In the genomic region with DNA sequence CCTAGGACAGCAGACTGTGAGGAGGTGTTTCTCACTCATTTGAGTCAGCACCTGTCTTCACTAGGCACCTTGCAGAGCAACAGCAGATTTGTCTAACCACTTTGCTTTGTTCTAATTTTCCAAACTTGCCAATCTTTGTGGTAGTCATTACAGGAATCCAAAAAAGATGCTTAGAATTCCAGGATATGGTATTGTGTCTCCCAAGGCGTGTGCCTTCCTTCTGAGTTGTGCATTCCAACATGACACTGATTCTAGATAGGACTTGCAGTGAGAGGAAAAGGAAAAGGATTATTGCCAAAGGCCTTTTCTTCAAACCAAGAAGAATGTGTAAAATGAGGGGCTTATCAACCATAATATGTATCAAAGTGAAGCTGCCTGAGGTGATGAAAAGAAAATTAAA, we compare ENCODE assay signal across 24 cellular contexts.
DNase-seq lines count a peak whose midpoint lies in the region; ATAC-seq, FAIRE-seq and TF ChIP-seq lines count a peak whose summit lies in the region.
"Had no signal": no experiment of that assay in that cellular context is flagged by ENCODE, and none has a peak within 500 bp of the region (broad histone marks: within the 10 kb centered on the region; RNA-seq: fewer than 3 reads in every experiment).

No MANE protein-coding gene starts in this region.

- H3K18ac ChIP-seq in IMR-90 (ENCODE audit: low read depth, low read length) (no peak overlapping the region), mesenchymal stem cell (ENCODE audit: low read depth in 1 of 2, low read length in 2 of 2) (no peak overlapping the region)

- H3K4ac ChIP-seq in IMR-90 (ENCODE audit: low read depth, low read length) (no peak overlapping the region), mesenchymal stem cell (ENCODE audit: low read depth in 1 of 2, low read length in 2 of 2) (no peak overlapping the region)

- H2AK5ac ChIP-seq in IMR-90 (ENCODE audit: low read depth, low read length) (no peak overlapping the region), mesenchymal stem cell (ENCODE audit: low read length, severe bottlenecking) (no peak overlapping the region)

- peak overlapping the region; percentile 56 for H2BK20ac ChIP-seq in IMR-90 (ENCODE audit: low read depth, low read length)

- no peak overlapping the region for H4K5ac ChIP-seq in IMR-90 (ENCODE audit: low read depth, low read length)

- no peaks in the 10 kb centered on the region for H4K20me1 ChIP-seq in IMR-90 (ENCODE audit: insufficient read depth, low read length)

- H3K56ac ChIP-seq in IMR-90 (ENCODE audit: extremely low read depth, insufficient read depth, low read length): no peak overlapping the region

- H3K9ac ChIP-seq in IMR-90 (ENCODE audit: low read depth, low read length) (no peak overlapping the region), mesenchymal stem cell (ENCODE audit: low read length) (no peak overlapping the region)
- H3K9ac ChIP-seq: parathyroid adenoma had no signal

- H3K27me3 ChIP-seq in IMR-90 (ENCODE audit: control insufficient read depth, insufficient read depth, low read length) (no peaks in the 10 kb centered on the region), bronchial epithelial cell (ENCODE audit: control insufficient read depth, insufficient read depth, low read length) (no peaks in the 10 kb centered on the region), mesenchymal stem cell (ENCODE audit: control insufficient read depth in 1 of 2, insufficient read depth in 1 of 2, low read length in 2 of 2) (no peaks in the 10 kb centered on the region), uterus (no peaks in the 10 kb centered on the region)
- H3K27me3 ChIP-seq: esophagus squamous epithelium, transverse colon had no signal

- no peak overlapping the region; the same call in 1 of the 2 replicates for H3K23ac ChIP-seq in IMR-90 (ENCODE audit: low read depth, low read length)
- no peak overlapping the region for H3K23ac ChIP-seq in mesenchymal stem cell (ENCODE audit: low read length in 2 of 2)

- H3K27ac ChIP-seq in IMR-90 (ENCODE audit: insufficient read depth, low read length) (no peak overlapping the region), mesenchymal stem cell (ENCODE audit: low read length, poor library complexity, severe bottlenecking) (peak overlapping the region; percentile 68), uterus (no peak overlapping the region)
- H3K27ac ChIP-seq: A549, esophagus squamous epithelium, parathyroid adenoma, transverse colon had no signal

- peak; percentile 49 for DNase-seq in A172 (ENCODE audit: low spot score)
- peak; percentile 15 for DNase-seq in IMR-90
- DNase-seq in bronchial epithelial cell (ENCODE audit: low read depth): peak; percentile 83
- no peak for DNase-seq in mesenchymal stem cell
- DNase-seq in NCI-H2081 (lab: John Stamatoyannopoulos, UW): no peak
- DNase-seq in medulla oblongata (ENCODE audit: extremely low spot score): no peak
- no peak for DNase-seq in uterus
- DNase-seq: activated B cell treated with CpG ODN at 0.5 μM for 24 hours; amygdala; CD4-positive, alpha-beta T cell; esophagus squamous epithelium; H7; NCI-H1694 treated with DMSO at 0.1 percent for 48 hours; NCI-H446 treated with DMSO at 0.1 percent for 48 hours; SHP77 treated with DMSO at 0.1 percent for 48 hours; small intestine; stimulated activated naive B cell treated with anti-CD40 and anti-IgM and Interleukin-4, amounts not matched to agents 10 μg/mL and 1 μg/mL and 100 μg/mL, for 72 hours; T-helper 17 cell; transverse colon had no signal

- H2BK120ac ChIP-seq in IMR-90 (ENCODE audit: low read depth, low read length) (no peak overlapping the region), mesenchymal stem cell (ENCODE audit: low read depth, low read length) (no peak overlapping the region)

- H4K91ac ChIP-seq in IMR-90 (ENCODE audit: insufficient read depth, low read depth, low read length): no peak overlapping the region
- no peak overlapping the region for H4K91ac ChIP-seq in mesenchymal stem cell (ENCODE audit: low read length)

- no peak for TF ChIP-seq POLR2A in IMR-90 (IDR thresholded peaks at IDR 0.05; ENCODE audit: low read depth, low read length)
- no peak for TF ChIP-seq POLR2A in uterus (IDR thresholded peaks at IDR 0.05)

- H3K4me3 ChIP-seq in IMR-90 (ENCODE audit: insufficient read depth, low read depth, low read length): no peak overlapping the region
- no peak overlapping the region for H3K4me3 ChIP-seq in bronchial epithelial cell (ENCODE audit: low read depth, low read length)
- no peak overlapping the region for H3K4me3 ChIP-seq in mesenchymal stem cell (ENCODE audit: insufficient read depth in 1 of 2, low read depth in 1 of 2, low read length in 2 of 2)
- no peak overlapping the region for H3K4me3 ChIP-seq in uterus
- H3K4me3 ChIP-seq: A549, esophagus squamous epithelium, GM12878, transverse colon had no signal

- H3K9me1 ChIP-seq in IMR-90 (ENCODE audit: insufficient read depth, low read length): peaks cover 3% of the 10 kb centered on the region; the same call in 1 of the 2 replicates

- intact Hi-C loops in IMR-90 (cut with micrococcal nuclease) (no loop called here), uterus (cut with DNase I; ENCODE audit: low total_unique reads) (no loop called here)

- dilution Hi-C loops in IMR-90 (cut with HindIII; ENCODE audit: low sequenced_read_pairs, unreplicated experiment): no loop called here

- H2BK5ac ChIP-seq in IMR-90 (ENCODE audit: low read depth, low read length, poor library complexity, severe bottlenecking): no peak overlapping the region
- H2BK5ac ChIP-seq in mesenchymal stem cell (ENCODE audit: low read depth, low read length, poor library complexity, severe bottlenecking): no peak overlapping the region

- TF ChIP-seq RAD21 in IMR-90 (IDR thresholded peaks at IDR 0.05; ENCODE audit: low read length): no peak

- no peak overlapping the region; the same call in 2 of the 3 replicates for H2BK15ac ChIP-seq in IMR-90 (ENCODE audit: low read depth, low read length)
- no peak overlapping the region for H2BK15ac ChIP-seq in mesenchymal stem cell (ENCODE audit: low read depth, poor library complexity, severe bottlenecking)

- H3K79me1 ChIP-seq in IMR-90 (ENCODE audit: low read depth in 1 of 2, low read length in 2 of 2): no peaks in the 10 kb centered on the region
- H3K79me1 ChIP-seq in mesenchymal stem cell (replicated peaks; ENCODE audit: low read length, poor library complexity, severe bottlenecking): no peaks in the 10 kb centered on the region

- no CpG with 5 or more reads among the region's 1 CpG for WGBS in IMR-90 (ENCODE audit: extremely low coverage in 2 of 2, insufficient read length in 1 of 2), 2 experiments
- WGBS in mesenchymal stem cell: 33% methylated on average over 1 of the region's 1 CpG

- no peak for FAIRE-seq in bronchial epithelial cell (lab: Jason Lieb, UNC)
- FAIRE-seq: A549, GM12878 had no signal

- H3K36me3 ChIP-seq in IMR-90 (ENCODE audit: control insufficient read depth, insufficient read depth, low read length) (no peaks in the 10 kb centered on the region), bronchial epithelial cell (ENCODE audit: control insufficient read depth, insufficient read depth, low read length) (no peaks in the 10 kb centered on the region), mesenchymal stem cell (ENCODE audit: control insufficient read depth in 1 of 2, insufficient read depth in 2 of 2, low read depth in 1 of 2, low read length in 2 of 2) (no peaks in the 10 kb centered on the region), uterus (no peaks in the 10 kb centered on the region)
- H3K36me3 ChIP-seq: esophagus squamous epithelium, transverse colon had no signal

- H2AFZ ChIP-seq in IMR-90 (replicated peaks; ENCODE audit: low read length, poor library complexity): peak overlapping the region; percentile 19
- H2AFZ ChIP-seq in mesenchymal stem cell (ENCODE audit: low read depth, low read length): no peak overlapping the region
- H2AFZ ChIP-seq: parathyroid adenoma had no signal

- CTCF ChIA-PET in IMR-90 (lab: Yijun Ruan, JAX): no interaction called here

- TF ChIP-seq CTCF in IMR-90 (conservative IDR thresholded peaks at IDR 0.05; ENCODE audit: low read depth, low read length) (no peak), bronchial epithelial cell (IDR thresholded peaks at IDR 0.05; ENCODE audit: insufficient read depth, low read length, severe bottlenecking) (no peak), uterus (IDR thresholded peaks at IDR 0.05) (no peak)

- peak; percentile 64 for ATAC-seq in IMR-90 (ENCODE audit: low read depth)
- ATAC-seq in GM19328 (IDR thresholded peaks at IDR 0.05; ENCODE audit: unreplicated experiment): no peak
- ATAC-seq: A549; activated T-helper 17 cell treated with anti-CD3 and anti-CD28 coated beads, Interleukin-2, amount 50 U/mL, for 72 hours; GM12878; stimulated activated naive B cell treated with anti-CD40 and anti-IgM and Interleukin-4, amounts not matched to agents 10 μg/mL and 1 μg/mL and 100 μg/mL, for 72 hours; T-helper 17 cell had no signal

- H2AK9ac ChIP-seq in IMR-90 (replicated peaks; ENCODE audit: low read depth, low read length, poor library complexity): no peak overlapping the region

- H3K14ac ChIP-seq in IMR-90 (replicated peaks; ENCODE audit: low read depth, low read length): no peak overlapping the region
- H3K14ac ChIP-seq in mesenchymal stem cell (ENCODE audit: low read length in 2 of 2): no peak overlapping the region

- H4K8ac ChIP-seq in IMR-90 (ENCODE audit: low read depth in 2 of 2, low read length in 2 of 2) (0 out of 4 replicates have a peak overlapping the region, but pooled peaks of 1 of the 2 experiments have one; percentile 7), mesenchymal stem cell (ENCODE audit: low read length) (no peak overlapping the region)

- H3K4me1 ChIP-seq in IMR-90 (ENCODE audit: control insufficient read depth, insufficient read depth, low read length): peaks cover 3% of the 10 kb centered on the region; the same call in 1 of the 2 replicates
- no peaks in the 10 kb centered on the region for H3K4me1 ChIP-seq in mesenchymal stem cell (ENCODE audit: control insufficient read depth, insufficient read depth, low read depth, low read length)
- H3K4me1 ChIP-seq in uterus: no peaks in the 10 kb centered on the region
- H3K4me1 ChIP-seq: A549, esophagus squamous epithelium, parathyroid adenoma, transverse colon had no signal

- no peak overlapping the region; the same call in 1 of the 2 replicates for H3K4me2 ChIP-seq in IMR-90 (ENCODE audit: low read depth, low read length)
- no peak overlapping the region for H3K4me2 ChIP-seq in mesenchymal stem cell (ENCODE audit: low read length, poor library complexity, severe bottlenecking)
- H3K4me2 ChIP-seq: A549 had no signal

- H2BK12ac ChIP-seq in mesenchymal stem cell (ENCODE audit: low read length in 2 of 2): no peak overlapping the region

- no peaks in the 10 kb centered on the region for H3K9me3 ChIP-seq in IMR-90 (ENCODE audit: control insufficient read depth, insufficient read depth, low read length)
- H3K9me3 ChIP-seq in mesenchymal stem cell (ENCODE audit: control insufficient read depth, low read length): peaks cover 5% of the 10 kb centered on the region
- H3K9me3 ChIP-seq in uterus: no peaks in the 10 kb centered on the region
- H3K9me3 ChIP-seq: A549, transverse colon had no signal

- POLR2A ChIA-PET in IMR-90 (lab: Charles Lee; ENCODE audit: unreplicated experiment): no interaction called here

- in situ Hi-C loops in IMR-90 (cut with MboI; ENCODE audit: low sequenced_read_pairs): no loop called here

- no TSS peak for BruUV-seq in IMR-90 (replicated peaks; lab: Mats Ljungman, UMichigan)

TF ChIP-seq in IMR-90, 13 proteins besides CTCF, POLR2A, EP300 and RAD21 (continues in another document):
- TF ChIP-seq RCOR1 (IDR thresholded peaks at IDR 0.05; ENCODE audit: insufficient replicate concordance, low read length): no peak

Comparison
In these comparisons a context has a peak if more than half of its experiments do, and no peak if none do; other contexts are left out.
1. DNase-seq: peak in A172 (single experiment), IMR-90 (single experiment) and bronchial epithelial cell (single experiment); none in mesenchymal stem cell (single experiment), NCI-H2081 (0 of 2), medulla oblongata (single experiment) and uterus (0 of 2).